Comparison of ENCODE assay signal across 8 cellular contexts in genomic region chr13:77386880-77387606, GRCh38.
DNase-seq lines count a peak whose midpoint lies in the region; ATAC-seq and TF ChIP-seq lines count a peak whose summit lies in the region.

No MANE protein-coding gene starts in this region.

- peaks cover 3% of the 10 kb centered on the region for H3K27me3 Mint-ChIP-seq in activated CD8-positive, alpha-beta T cell treated with anti-CD3 and anti-CD28 coated beads for 36 hours
- H3K27me3 Mint-ChIP-seq in activated CD8-positive, alpha-beta T cell treated with anti-CD3 and anti-CD28 coated beads, Interleukin-2, amount 10 ng/mL, durations not matched to agents 7 days and 5 days (ENCODE audit: low read depth): peaks cover 7% of the 10 kb centered on the region

- H3K27ac Mint-ChIP-seq in activated CD8-positive, alpha-beta T cell treated with anti-CD3 and anti-CD28 coated beads for 36 hours: no peak overlapping the region
- no peak overlapping the region for H3K27ac Mint-ChIP-seq in activated CD8-positive, alpha-beta T cell treated with anti-CD3 and anti-CD28 coated beads, Interleukin-2, amount 10 ng/mL, durations not matched to agents 7 days and 5 days

- POLR2A ChIA-PET in activated CD8-positive, alpha-beta T cell treated with anti-CD3 and anti-CD28 coated beads for 36 hours (lab: Charles Lee): no interaction called here
- POLR2A ChIA-PET in activated CD8-positive, alpha-beta T cell treated with anti-CD3 and anti-CD28 coated beads, Interleukin-2, amount 10 ng/mL, durations not matched to agents 7 days and 5 days (lab: Charles Lee): no interaction called here
- POLR2A ChIA-PET in HEK293T (lab: Yijun Ruan, JAX): no interaction called here

- peak overlapping the region; percentile 60 for H3K27ac ChIP-seq in suprapubic skin

- peaks cover 18% of the 10 kb centered on the region for H3K4me1 Mint-ChIP-seq in activated CD8-positive, alpha-beta T cell treated with anti-CD3 and anti-CD28 coated beads for 36 hours (ENCODE audit: low read depth)
- H3K4me1 Mint-ChIP-seq in activated CD8-positive, alpha-beta T cell treated with anti-CD3 and anti-CD28 coated beads, Interleukin-2, amount 10 ng/mL, durations not matched to agents 7 days and 5 days (ENCODE audit: low read depth): peaks cover 12% of the 10 kb centered on the region

- H3K4me1 ChIP-seq in suprapubic skin: peaks cover 38% of the 10 kb centered on the region

- H3K36me3 Mint-ChIP-seq in activated CD8-positive, alpha-beta T cell treated with anti-CD3 and anti-CD28 coated beads for 36 hours (ENCODE audit: low read depth): no peaks in the 10 kb centered on the region
- no peaks in the 10 kb centered on the region for H3K36me3 Mint-ChIP-seq in activated CD8-positive, alpha-beta T cell treated with anti-CD3 and anti-CD28 coated beads, Interleukin-2, amount 10 ng/mL, durations not matched to agents 7 days and 5 days (ENCODE audit: low read depth)

- no peaks in the 10 kb centered on the region for H3K36me3 ChIP-seq in suprapubic skin

- H3K9me3 ChIP-seq in suprapubic skin: no peaks in the 10 kb centered on the region

- peak; percentile 48 for ATAC-seq in activated CD8-positive, alpha-beta T cell treated with anti-CD3 and anti-CD28 coated beads for 36 hours
- no peak for ATAC-seq in activated CD8-positive, alpha-beta T cell treated with anti-CD3 and anti-CD28 coated beads, Interleukin-2, amount 10 ng/mL, durations not matched to agents 7 days and 5 days
- peak; percentile 51 for ATAC-seq in HG03558 (IDR thresholded peaks at IDR 0.05; ENCODE audit: extremely low read depth, unreplicated experiment)

- H3K27me3 ChIP-seq in suprapubic skin: no peaks in the 10 kb centered on the region

- H3K4me3 ChIP-seq in suprapubic skin: no peak overlapping the region

- H3K9me3 Mint-ChIP-seq in activated CD8-positive, alpha-beta T cell treated with anti-CD3 and anti-CD28 coated beads for 36 hours: no peaks in the 10 kb centered on the region
- H3K9me3 Mint-ChIP-seq in activated CD8-positive, alpha-beta T cell treated with anti-CD3 and anti-CD28 coated beads, Interleukin-2, amount 10 ng/mL, durations not matched to agents 7 days and 5 days (ENCODE audit: insufficient read depth): no peaks in the 10 kb centered on the region

- TF ChIP-seq CTCF in activated CD8-positive, alpha-beta T cell treated with anti-CD3 and anti-CD28 coated beads for 36 hours (IDR thresholded peaks at IDR 0.05): no peak
- TF ChIP-seq CTCF in suprapubic skin (IDR thresholded peaks at IDR 0.05): no peak

- CTCF ChIA-PET in activated CD8-positive, alpha-beta T cell treated with anti-CD3 and anti-CD28 coated beads for 36 hours (lab: Charles Lee): no interaction called here
- CTCF ChIA-PET in activated CD8-positive, alpha-beta T cell treated with anti-CD3 and anti-CD28 coated beads, Interleukin-2, amount 10 ng/mL, durations not matched to agents 7 days and 5 days (lab: Charles Lee): no interaction called here
- CTCF ChIA-PET in HEK293T (lab: Yijun Ruan, JAX): no interaction called here

- no peak overlapping the region for H3K4me3 Mint-ChIP-seq in activated CD8-positive, alpha-beta T cell treated with anti-CD3 and anti-CD28 coated beads for 36 hours
- H3K4me3 Mint-ChIP-seq in activated CD8-positive, alpha-beta T cell treated with anti-CD3 and anti-CD28 coated beads, Interleukin-2, amount 10 ng/mL, durations not matched to agents 7 days and 5 days: no peak overlapping the region

- TF ChIP-seq POLR2A in suprapubic skin (IDR thresholded peaks at IDR 0.05): no peak

- no peak for TF ChIP-seq EP300 in suprapubic skin (IDR thresholded peaks at IDR 0.05)

- WGBS in suprapubic skin: 38% methylated on average over 5 of the region's 5 CpGs

- intact Hi-C loops in activated CD8-positive, alpha-beta T cell treated with anti-CD3 and anti-CD28 coated beads for 36 hours (cut with micrococcal nuclease): loop anchor here (5.0 kb wide), 1 partner anchor 40 kb away; no protein-coding TSS in a partner anchor

- DNase-seq in activated CD8-positive, alpha-beta T cell treated with anti-CD3 and anti-CD28 coated beads for 36 hours: no peak
- no peak for DNase-seq in activated CD8-positive, alpha-beta T cell treated with anti-CD3 and anti-CD28 coated beads, Interleukin-2, amount 10 ng/mL, durations not matched to agents 7 days and 5 days
- DNase-seq in fibroblast of gingiva (ENCODE audit: low read depth) (peak; percentile 97), suprapubic skin (ENCODE audit: low spot score in 2 of 2) (peak in 1 of 2 donors; percentile 65), mesenteric fat pad (ENCODE audit: low spot score) (no peak), DMS53 treated with DMSO at 0.1 percent for 48 hours (lab: John Stamatoyannopoulos, UW; ENCODE audit: unreplicated experiment) (no peak), HEK293T (ENCODE audit: extremely low spot score) (no peak)

TF ChIP-seq in HEK293T, 16 proteins besides CTCF, POLR2A, EP300 and RAD21:
- no peak for TF ChIP-seq BHLHE40 (IDR thresholded peaks at IDR 0.05; ENCODE audit: borderline replicate concordance)
